ENCODE assay signal across 1 cellular context in the genomic region with DNA sequence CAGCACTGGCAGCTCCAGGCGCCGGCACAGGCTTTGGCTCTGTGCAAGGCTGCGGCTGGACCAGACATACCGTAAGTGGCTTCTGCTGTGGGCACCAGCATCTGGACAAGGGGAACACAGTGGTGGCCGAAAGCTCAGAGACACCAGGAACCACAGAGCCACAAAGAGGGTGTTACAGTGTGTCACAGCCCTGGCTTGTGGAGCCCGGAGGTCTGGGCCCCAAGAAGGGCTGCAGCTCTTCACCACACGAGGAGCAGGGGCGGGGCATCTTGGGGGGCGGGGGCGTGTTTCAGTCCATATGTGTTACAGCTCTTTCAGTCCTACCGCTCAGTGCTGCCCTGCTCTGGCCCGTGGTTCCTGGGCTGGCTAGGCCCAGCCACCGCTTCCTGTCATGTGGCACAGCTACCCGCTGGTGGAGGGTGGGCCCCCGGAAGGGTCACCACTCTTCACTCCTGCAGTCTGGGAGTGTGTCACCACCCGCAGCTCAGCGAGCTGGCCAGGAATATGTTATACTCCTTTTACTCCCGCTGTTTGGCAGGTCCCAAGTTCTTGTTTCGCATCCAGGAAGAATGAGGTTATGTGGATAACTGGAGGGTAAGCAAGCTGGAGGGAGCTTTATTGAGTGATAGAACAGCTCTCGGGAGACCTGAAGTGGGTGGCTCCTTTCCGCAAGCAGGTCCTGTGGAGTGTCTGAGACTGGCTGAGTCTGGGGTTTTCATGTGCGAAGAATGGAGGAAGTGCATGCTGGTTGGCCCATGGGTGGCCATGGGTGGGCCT.
A peak's percentile ranks its signal among the peaks of the same experiment; 100 is the strongest.
TF ChIP-seq lines count a peak whose summit lies in the region.

No MANE protein-coding gene starts in this region.

TF ChIP-seq in HepG2, 621 proteins besides CTCF, POLR2A, EP300 and RAD21 (continued from another document):
- TF ChIP-seq ZNF782 (CRISPR knock-in tag; IDR thresholded peaks at IDR 0.05; ENCODE audit: borderline replicate concordance) (0 out of 2 replicates have a peak, but pooled peaks have one; percentile 2), ZNF44 (CRISPR knock-in tag; IDR thresholded peaks at IDR 0.05) (peak; percentile 64; the same call in 1 of the 2 replicates), POGK (CRISPR knock-in tag; conservative IDR thresholded peaks at IDR 0.05) (0 out of 2 replicates have a peak, but pooled peaks have one; percentile 35), ELF3 (CRISPR knock-in tag; IDR thresholded peaks at IDR 0.05) (peak; percentile 83), MED13 (CRISPR knock-in tag; IDR thresholded peaks at IDR 0.05) (no peak)
TF ChIP-seq in HepG2: peak in this region for 247.
